In the genomic region with DNA sequence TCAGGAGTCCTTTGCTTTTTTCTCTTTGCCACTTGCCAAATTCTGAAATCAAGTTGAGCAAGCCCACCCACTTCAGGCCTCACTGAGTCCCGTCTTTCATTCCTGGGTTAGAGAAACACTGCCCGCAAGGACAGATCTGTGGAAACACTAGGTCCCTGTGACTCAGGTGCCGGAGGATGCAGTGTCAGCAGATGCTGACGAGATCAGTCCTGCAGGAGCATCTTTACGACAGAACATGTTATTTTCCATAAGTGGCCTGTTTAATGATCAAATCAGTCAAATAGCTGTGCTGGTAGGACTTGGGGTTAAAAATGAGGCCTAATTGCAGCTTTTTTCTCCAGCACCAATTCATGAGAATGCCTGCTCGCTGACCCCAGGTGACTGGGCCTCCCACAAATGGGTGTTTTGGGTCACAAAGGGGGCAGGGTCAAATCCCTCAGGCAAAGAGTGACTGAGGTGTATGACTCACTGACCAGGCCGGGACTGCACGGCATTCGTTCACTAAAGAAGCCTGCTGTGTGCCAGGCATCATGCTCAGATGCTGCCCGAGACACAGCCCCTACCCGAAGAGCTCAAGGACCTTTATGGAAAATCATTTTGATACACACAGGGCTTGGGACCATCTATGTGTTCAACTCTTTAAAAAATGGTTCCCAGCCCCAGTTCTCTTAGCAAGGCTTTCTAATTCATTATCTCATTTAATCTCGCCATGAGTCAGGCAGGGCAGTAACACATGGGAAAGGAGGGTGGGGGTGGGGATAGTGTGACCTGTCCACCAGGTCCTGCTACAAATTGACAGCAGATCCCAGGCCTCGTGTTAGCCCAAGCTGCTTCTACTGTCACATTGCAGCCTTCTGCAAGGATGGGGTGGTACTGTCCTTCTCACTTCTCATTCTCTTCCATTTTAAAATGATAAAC, we compare ENCODE assay signal across 14 cellular contexts. TPM values are rescaled to one million over a fixed set of nuclear protein-coding genes. Genes with fewer than 3 reads are reported as not detected.
DNase-seq lines count a peak whose midpoint lies in the region; ATAC-seq, FAIRE-seq and TF ChIP-seq lines count a peak whose summit lies in the region.
"Had no signal": no experiment of that assay in that cellular context is flagged by ENCODE, and none has a peak within 500 bp of the region (broad histone marks: within the 10 kb centered on the region; RNA-seq: fewer than 3 reads in every experiment).

No MANE protein-coding gene starts in this region.

- no peak for TF ChIP-seq POLR2A in GM12878 (IDR thresholded peaks at IDR 0.05; ENCODE audit: low read depth, low read length)

- H3K4me2 ChIP-seq in GM12878 (ENCODE audit: control insufficient read depth, insufficient read depth) (no peak overlapping the region), mesendoderm (ENCODE audit: low read length) (no peak overlapping the region)

- 47% methylated on average over 13 of the region's 13 CpGs for WGBS in GM12878 (ENCODE audit: insufficient coverage, insufficient replicate concordance, low lambda C conversion rate, missing lambda C conversion rate)
- WGBS in mesendoderm (ENCODE audit: extremely low coverage, insufficient coverage, low lambda C conversion rate): no CpG with 5 or more reads among the region's 13 CpGs

- H4K5ac ChIP-seq in mesendoderm (ENCODE audit: low read length): no peak overlapping the region

- no peak overlapping the region for H3K4me3 Mint-ChIP-seq in Calu3 (ENCODE audit: low read depth, unreplicated experiment)
- H3K4me3 Mint-ChIP-seq: activated B cell treated with CpG ODN at 0.5 μM for 24 hours had no signal

- no peak overlapping the region for H4K8ac ChIP-seq in mesendoderm (ENCODE audit: low read depth, low read length)

- no peaks in the 10 kb centered on the region for H4K20me1 ChIP-seq in GM12878 (ENCODE audit: control insufficient read depth, insufficient read depth)

- no peak overlapping the region for H2BK15ac ChIP-seq in mesendoderm (replicated peaks; ENCODE audit: low read depth)

- DNase-seq in Calu3: peak; percentile 25
- DNase-seq in GM12878 (ENCODE audit: low read depth, low spot score): no peak
- peak; percentile 79 for DNase-seq in mesendoderm
- no peak for DNase-seq in NK-92 (lab: John Stamatoyannopoulos, UW; ENCODE audit: unreplicated experiment)
- DNase-seq in HEK293T (ENCODE audit: extremely low spot score): no peak
- no peak for DNase-seq in activated CD4-positive, CD25-positive, alpha-beta regulatory T cell treated with anti-CD3 and anti-CD28 coated beads, Interleukin-2, amount 50 U/mL, for 72 hours
- DNase-seq: activated B cell treated with CpG ODN at 0.5 μM for 24 hours, DMS 273 treated with DMSO at 0.1 percent for 48 hours, foreskin melanocyte, KBM-7, NCI-H82 had no signal

- SMC1A ChIA-PET in GM12878 (lab: Charles Lee; ENCODE audit: uncharacterized antibody, unreplicated experiment): interaction anchor here (1.0 to 7.4 kb wide), 4 partner anchors 9 to 44 kb away, joined by 3 to 48 read pairs (median 22); no protein-coding TSS in a partner anchor

- TF ChIP-seq RAD21 in GM12878 (IDR thresholded peaks at IDR 0.05; ENCODE audit: insufficient read depth, low read depth, low read length): no peak

- no peaks in the 10 kb centered on the region for H3K27me3 Mint-ChIP-seq in Calu3 (ENCODE audit: unreplicated experiment)
- H3K27me3 Mint-ChIP-seq: activated B cell treated with CpG ODN at 0.5 μM for 24 hours had no signal

- intact Hi-C loops in Calu3 (cut with micrococcal nuclease; ENCODE audit: unreplicated experiment) (no loop called here), GM12878 (cut with micrococcal nuclease; ENCODE audit: unreplicated experiment) (loop anchor here (2.0 kb wide), 1 partner anchor 19 kb away; no protein-coding TSS in a partner anchor)

- H3K4me1 ChIP-seq in HUES48 (ENCODE audit: control insufficient read depth, insufficient read depth, low read length) (peaks cover 57% of the 10 kb centered on the region), GM12878 (ENCODE audit: control insufficient read depth, insufficient read depth, low read length) (peaks cover 37% of the 10 kb centered on the region), mesendoderm (ENCODE audit: control insufficient read depth, low read depth, low read length) (peaks cover 23% of the 10 kb centered on the region)

- POLR2A ChIA-PET in GM12878 (lab: Charles Lee): interaction anchor here (0.7 to 1.6 kb wide), 4 partner anchors 9 to 103 kb away, joined by 3 to 6 read pairs (median 4); no protein-coding TSS in a partner anchor
- POLR2A ChIA-PET in HEK293T (lab: Yijun Ruan, JAX): interaction anchor here (1.4 to 1.5 kb wide), 2 partner anchors 22 to 30 kb away, joined by 4 to 8 read pairs; no protein-coding TSS in a partner anchor

- H3K9me3 Mint-ChIP-seq in Calu3 (ENCODE audit: low read depth, unreplicated experiment): no peaks in the 10 kb centered on the region
- H3K9me3 Mint-ChIP-seq: activated B cell treated with CpG ODN at 0.5 μM for 24 hours had no signal

- no peak for TF ChIP-seq CTCF in Calu3 (IDR thresholded peaks at IDR 0.05; ENCODE audit: unreplicated experiment)
- no peak for TF ChIP-seq CTCF in GM12878 (IDR thresholded peaks at IDR 0.05 in 2 of 3, conservative IDR thresholded peaks at IDR 0.05 in 1 of 3; ENCODE audit: control insufficient read depth in 2 of 3, extremely low read depth in 1 of 3, insufficient read depth in 1 of 3, low read depth in 3 of 3, low read length in 3 of 3)

- ATAC-seq in GM12878: peak; percentile 19
- ATAC-seq in GM18907 (IDR thresholded peaks at IDR 0.05; ENCODE audit: unreplicated experiment): no peak

- H2BK5ac ChIP-seq in mesendoderm (ENCODE audit: low read length): no peak overlapping the region

- peak overlapping the region; percentile 38 for H3K56ac ChIP-seq in mesendoderm (ENCODE audit: low read length)

- H3K18ac ChIP-seq in mesendoderm (ENCODE audit: low read length): no peak overlapping the region

- H3K36me3 ChIP-seq in HUES48 (ENCODE audit: control insufficient read depth, insufficient read depth, low read length) (peaks cover 29% of the 10 kb centered on the region), GM12878 (ENCODE audit: control insufficient read depth in 2 of 2, insufficient read depth in 2 of 2, low read length in 1 of 2) (peaks cover 0 to 12% of the 10 kb centered on the region in 2 experiments; a peak in 3 of 4 replicates), mesendoderm (ENCODE audit: control insufficient read depth, insufficient read depth, low read length) (no peaks in the 10 kb centered on the region)

- no peak overlapping the region for H3K4me3 ChIP-seq in HUES48 (ENCODE audit: low read depth, low read length)
- H3K4me3 ChIP-seq in GM12878: no peak overlapping the region
- no peak overlapping the region for H3K4me3 ChIP-seq in mesendoderm (ENCODE audit: low read length)

- H3K36me3 Mint-ChIP-seq in Calu3 (ENCODE audit: insufficient read depth, unreplicated experiment): peaks cover 17% of the 10 kb centered on the region

- RAD21 ChIA-PET in GM12878 (lab: Charles Lee; ENCODE audit: unreplicated experiment): no interaction called here

- H3K4ac ChIP-seq in mesendoderm (ENCODE audit: low read depth, low read length): no peak overlapping the region

- H3K9me3 ChIP-seq in HUES48 (ENCODE audit: control insufficient read depth, insufficient read depth, low read length) (no peaks in the 10 kb centered on the region), GM12878 (replicated peaks; ENCODE audit: control insufficient read depth, insufficient read depth, low read length) (no peaks in the 10 kb centered on the region)

- H3K27ac ChIP-seq in HUES48 (ENCODE audit: low read depth, low read length) (peak overlapping the region; percentile 95), GM12878 (ENCODE audit: control insufficient read depth, insufficient read depth) (no peak overlapping the region), mesendoderm (ENCODE audit: low read depth, low read length) (no peak overlapping the region)

- no peak overlapping the region for H3K23ac ChIP-seq in mesendoderm (ENCODE audit: low read length)

- H3K79me1 ChIP-seq in mesendoderm (ENCODE audit: low read length): no peaks in the 10 kb centered on the region

- no peak for FAIRE-seq in GM12878 (lab: Jason Lieb, UNC)

- H3K79me2 ChIP-seq in GM12878 (ENCODE audit: control insufficient read depth, insufficient read depth, low read length): peaks cover 2% of the 10 kb centered on the region; the same call in 1 of the 2 replicates
- H3K79me2 ChIP-seq in mesendoderm (ENCODE audit: control insufficient read depth, insufficient read depth, low read length): no peaks in the 10 kb centered on the region

- BruUV-seq in Calu3 (replicated peaks; lab: Mats Ljungman, UMichigan): no TSS peak
- BruUV-seq in GM12878 (replicated peaks; lab: Mats Ljungman, UMichigan): no TSS peak

- in situ Hi-C loops in GM12878 (cut with MboI): loop anchor here (25.0 kb wide), 1 partner anchor 338 kb away; no protein-coding TSS in a partner anchor

- no peak overlapping the region for H3K27ac Mint-ChIP-seq in Calu3 (ENCODE audit: unreplicated experiment)
- H3K27ac Mint-ChIP-seq: activated B cell treated with CpG ODN at 0.5 μM for 24 hours had no signal

- H2BK120ac ChIP-seq in mesendoderm (ENCODE audit: low read depth, low read length): no peak overlapping the region

- H3K27me3 ChIP-seq in HUES48 (ENCODE audit: control insufficient read depth, insufficient read depth, low read length) (no peaks in the 10 kb centered on the region), GM12878 (replicated peaks in 1 of 2; ENCODE audit: control insufficient read depth in 2 of 2, insufficient read depth in 2 of 2, low read length in 1 of 2) (no peaks in the 10 kb centered on the region), mesendoderm (ENCODE audit: insufficient read depth, low read length, poor library complexity) (no peaks in the 10 kb centered on the region)

- no peak for TF ChIP-seq EP300 in GM12878 (IDR thresholded peaks at IDR 0.05; ENCODE audit: borderline replicate concordance in 1 of 2, control insufficient read depth in 1 of 2, low read depth in 2 of 2, low read length in 2 of 2)

- CTCF ChIA-PET in Calu3 (lab: Charles Lee) (no interaction called here), GM12878 (lab: Yijun Ruan, JAX) (interaction anchor here (1.0 to 11.6 kb wide), 2 partner anchors 22 to 43 kb away, joined by 3 to 72 read pairs; no protein-coding TSS in a partner anchor), HEK293T (lab: Yijun Ruan, JAX) (interaction anchor here (1.2 kb wide), 1 partner anchor 22 kb away, joined by 4 read pairs; no protein-coding TSS in a partner anchor)

- no peak overlapping the region for H2AFZ ChIP-seq in GM12878 (ENCODE audit: control insufficient read depth, low read depth, low read length)

- H3K9ac ChIP-seq in HUES48 (ENCODE audit: low read depth, low read length): peak overlapping the region; percentile 3
- no peak overlapping the region for H3K9ac ChIP-seq in GM12878 (ENCODE audit: control insufficient read depth, insufficient read depth, low read length)
- no peak overlapping the region for H3K9ac ChIP-seq in mesendoderm (ENCODE audit: low read length)

- peaks cover 21% of the 10 kb centered on the region for H3K4me1 Mint-ChIP-seq in Calu3 (ENCODE audit: low read depth, unreplicated experiment)

- H2AK5ac ChIP-seq in mesendoderm (ENCODE audit: low read length): no peak overlapping the region

RNA-seq across cellular contexts. Expression of a gene that starts 21.0 kb away (rescaled TPM):
- total RNA-seq in Calu3 (2022) (5.3 and 5.8 TPM in 2 replicates), GM12878 (2014; rRNA removed) (7.2 and 11.0 TPM in 2 replicates), GM12878 (2014; rRNA removed; fragmentation: Illumina TruSeq; extraction: Trizol) (2.3 and 2.8 TPM in 2 replicates), GM12878 (2021) (12.1 and 14.3 TPM in 2 replicates)
- total RNA-seq in GM12878 (2013; cell fraction: nucleolus; rRNA removed): 7.9 and 10.6 TPM in 2 replicates
- 1.1 TPM for polyA plus RNA-seq in GM12878 (2011; ENCODE audit: low read depth)
- polyA plus RNA-seq in GM12878 (2011; rRNA removed) (1.8 and 3.6 TPM in 2 replicates), GM12878 (2014; fragmentation: Illumina TruSeq; extraction: Trizol) (0.32 and 0.71 TPM in 2 replicates), GM12878 (2014; fragmentation: Nextera tagmentation; extraction: Ambion mirVana) (under 1 TPM; 0.05 to 0.46 TPM), GM12878 (2014; rRNA removed) (9.7 and 11.8 TPM in 2 replicates), GM12878 (2016; fragmentation: Nextera tagmentation; extraction: Ambion mirVana) (1 to 10 TPM in 1 of 2 experiments, under 1 TPM in 1; 0.62 to 1.4 TPM)
- polyA plus RNA-seq in GM12878 (2011; cell fraction: cytosol; rRNA removed): 3.6 and 8.5 TPM in 2 replicates
- polyA plus RNA-seq in GM12878 (2011; cell fraction: nucleus; rRNA removed): 9.0 and 11.2 TPM in 2 replicates
- 5.9 and 7.2 TPM in 2 replicates for polyA plus RNA-seq in GM12878 (2012)
- polyA minus RNA-seq in GM12878 (2011; rRNA and poly(A)+ RNA removed): 1.1 and 3.0 TPM in 2 replicates
- polyA minus RNA-seq in GM12878 (2011; cell fraction: cytosol; rRNA and poly(A)+ RNA removed): 3.5 and 5.1 TPM in 2 replicates
- polyA minus RNA-seq in GM12878 (2011; cell fraction: nucleus; rRNA and poly(A)+ RNA removed): 2.3 and 4.7 TPM in 2 replicates
- polyA plus RNA-seq in mesendoderm (2013, experiment 1 of 2): 4.2 TPM
- polyA plus RNA-seq in mesendoderm (2013, experiment 2 of 2): 4.2 TPM

RNA-seq across cellular contexts. Expression of a gene that starts 31.5 kb away (rescaled TPM):
- 185 and 189 TPM in 2 replicates for total RNA-seq in Calu3 (2022)
- total RNA-seq in GM12878 (2013; cell fraction: nucleolus; rRNA removed): 152 and 192 TPM in 2 replicates
- total RNA-seq in GM12878 (2014; rRNA removed): 111 and 122 TPM in 2 replicates
- total RNA-seq in GM12878 (2014; rRNA removed; fragmentation: Illumina TruSeq; extraction: Trizol): 32.1 and 38.7 TPM in 2 replicates
- total RNA-seq in GM12878 (2021): 161 and 172 TPM in 2 replicates
- polyA plus RNA-seq in GM12878 (2011; ENCODE audit: low read depth): 43.7 TPM
- 56.3 and 88.0 TPM in 2 replicates for polyA plus RNA-seq in GM12878 (2011; rRNA removed)
- 135 and 158 TPM in 2 replicates for polyA plus RNA-seq in GM12878 (2011; cell fraction: cytosol; rRNA removed)
- polyA plus RNA-seq in GM12878 (2011; cell fraction: nucleus; rRNA removed): 309 and 343 TPM in 2 replicates
- 96.5 and 107 TPM in 2 replicates for polyA plus RNA-seq in GM12878 (2012)
- polyA plus RNA-seq in GM12878 (2014; fragmentation: Illumina TruSeq; extraction: Trizol): 22.3 and 47.3 TPM in 2 replicates
- 10 to 100 TPM in 1 of 2 experiments, 1 to 10 TPM in 1; 5.1 to 12.6 TPM for polyA plus RNA-seq in GM12878 (2014; fragmentation: Nextera tagmentation; extraction: Ambion mirVana)
- polyA plus RNA-seq in GM12878 (2014; rRNA removed): 139 and 159 TPM in 2 replicates
- 10 to 100 TPM; 66.4 to 87.4 TPM for polyA plus RNA-seq in GM12878 (2016; fragmentation: Nextera tagmentation; extraction: Ambion mirVana)
- 40.9 and 86.3 TPM in 2 replicates for polyA minus RNA-seq in GM12878 (2011; rRNA and poly(A)+ RNA removed)
- polyA minus RNA-seq in GM12878 (2011; cell fraction: cytosol; rRNA and poly(A)+ RNA removed): 35.8 and 41.2 TPM in 2 replicates
- polyA minus RNA-seq in GM12878 (2011; cell fraction: nucleus; rRNA and poly(A)+ RNA removed): 59.8 and 89.9 TPM in 2 replicates
- 47.8 TPM for polyA plus RNA-seq in mesendoderm (2013, experiment 1 of 2)
- polyA plus RNA-seq in mesendoderm (2013, experiment 2 of 2): 51.6 TPM

RNA-seq across cellular contexts. Expression of a gene that starts 50.3 kb away (rescaled TPM):
- total RNA-seq in Calu3 (2022): not detected in 2 replicates
- 12.9 and 13.9 TPM in 2 replicates for total RNA-seq in GM12878 (2013; cell fraction: nucleolus; rRNA removed)
- 3.7 and 4.5 TPM in 2 replicates for total RNA-seq in GM12878 (2014; rRNA removed)
- 5.7 TPM in 2 replicates for total RNA-seq in GM12878 (2014; rRNA removed; fragmentation: Illumina TruSeq; extraction: Trizol)
- 5.7 and 6.2 TPM in 2 replicates for total RNA-seq in GM12878 (2021)
- polyA plus RNA-seq in GM12878 (2011; ENCODE audit: low read depth): 4.4 TPM
- 9.7 and 12.6 TPM in 2 replicates for polyA plus RNA-seq in GM12878 (2011; rRNA removed)
- polyA plus RNA-seq in GM12878 (2011; cell fraction: cytosol; rRNA removed): 4.6 and 5.5 TPM in 2 replicates
- 14.7 and 18.1 TPM in 2 replicates for polyA plus RNA-seq in GM12878 (2011; cell fraction: nucleus; rRNA removed)
- polyA plus RNA-seq in GM12878 (2012): 5.3 and 7.0 TPM in 2 replicates
- polyA plus RNA-seq in GM12878 (2014; fragmentation: Illumina TruSeq; extraction: Trizol): 7.9 and 8.3 TPM in 2 replicates
- 1 to 10 TPM in 1 of 2 experiments, under 1 TPM in 1; 0.66 to 2.6 TPM for polyA plus RNA-seq in GM12878 (2014; fragmentation: Nextera tagmentation; extraction: Ambion mirVana)
- 6.0 and 7.0 TPM in 2 replicates for polyA plus RNA-seq in GM12878 (2014; rRNA removed)
- 1 to 10 TPM; 2.0 to 2.2 TPM for polyA plus RNA-seq in GM12878 (2016; fragmentation: Nextera tagmentation; extraction: Ambion mirVana)
- polyA minus RNA-seq in GM12878 (2011; rRNA and poly(A)+ RNA removed): 7.5 and 8.2 TPM in 2 replicates
- 2.6 and 3.2 TPM in 2 replicates for polyA minus RNA-seq in GM12878 (2011; cell fraction: cytosol; rRNA and poly(A)+ RNA removed)
- 5.1 and 6.5 TPM in 2 replicates for polyA minus RNA-seq in GM12878 (2011; cell fraction: nucleus; rRNA and poly(A)+ RNA removed)
- polyA plus RNA-seq in mesendoderm (2013, experiment 1 of 2): 0.01 TPM
- polyA plus RNA-seq in mesendoderm (2013, experiment 2 of 2): not detected
- total RNA-seq: activated B cell treated with CpG ODN at 0.5 μM for 24 hours, myocyte had no signal

RNA-seq across cellular contexts. Expression of a gene that starts 58.7 kb away (rescaled TPM):
- total RNA-seq in Calu3 (2022) (9.1 and 13.0 TPM in 2 replicates), GM12878 (2014; rRNA removed) (0.23 and 0.33 TPM in 2 replicates), GM12878 (2014; rRNA removed; fragmentation: Illumina TruSeq; extraction: Trizol) (not detected in 2 replicates), GM12878 (2021) (0.96 and 2.2 TPM in 2 replicates)
- total RNA-seq in GM12878 (2013; cell fraction: nucleolus; rRNA removed): not detected in 2 replicates
- 1.8 TPM for polyA plus RNA-seq in GM12878 (2011; ENCODE audit: low read depth)
- polyA plus RNA-seq in GM12878 (2011; rRNA removed) (not detected in 2 replicates), GM12878 (2014; fragmentation: Illumina TruSeq; extraction: Trizol) (0.29 TPM in 1 of 2 replicates, not detected in the other), GM12878 (2014; fragmentation: Nextera tagmentation; extraction: Ambion mirVana) (under 1 TPM in 1 of 2 experiments, not detected in 1; 0.13 TPM), GM12878 (2014; rRNA removed) (0.18 and 0.41 TPM in 2 replicates), GM12878 (2016; fragmentation: Nextera tagmentation; extraction: Ambion mirVana) (under 1 TPM; 0.40 to 1.00 TPM)
- polyA plus RNA-seq in GM12878 (2011; cell fraction: cytosol; rRNA removed): not detected in 2 replicates
- polyA plus RNA-seq in GM12878 (2011; cell fraction: nucleus; rRNA removed): not detected in 2 replicates
- 1.9 and 2.2 TPM in 2 replicates for polyA plus RNA-seq in GM12878 (2012)
- not detected in 2 replicates for polyA minus RNA-seq in GM12878 (2011; rRNA and poly(A)+ RNA removed)
- not detected in 2 replicates for polyA minus RNA-seq in GM12878 (2011; cell fraction: cytosol; rRNA and poly(A)+ RNA removed)
- not detected in 2 replicates for polyA minus RNA-seq in GM12878 (2011; cell fraction: nucleus; rRNA and poly(A)+ RNA removed)
- 54.9 TPM for polyA plus RNA-seq in mesendoderm (2013, experiment 1 of 2)
- 57.8 TPM for polyA plus RNA-seq in mesendoderm (2013, experiment 2 of 2)
- total RNA-seq: activated B cell treated with CpG ODN at 0.5 μM for 24 hours had no signal

Comparison
In these comparisons a context has a peak if more than half of its experiments do, and no peak if none do; other contexts are left out.
1. DNase-seq: peak in Calu3 (single experiment) and mesendoderm (single experiment); none in GM12878 (single experiment), NK-92 (single experiment), HEK293T (single experiment) and activated CD4-positive, CD25-positive, alpha-beta regulatory T cell treated with anti-CD3 and anti-CD28 coated beads, Interleukin-2, amount 50 U/mL, for 72 hours (single experiment).